In genomic region chr9:77488439-77489126, GRCh38 we compare ENCODE assay signal across 8 cellular contexts.
DNase-seq lines count a peak whose midpoint lies in the region; ATAC-seq and TF ChIP-seq lines count a peak whose summit lies in the region.

No MANE protein-coding gene starts in this region.

- no peaks in the 10 kb centered on the region for H3F3A ChIP-seq in smooth muscle cell (ENCODE audit: low read depth)

- WGBS in mammary epithelial cell (ENCODE audit: low coverage, missing lambda C conversion rate): 38% methylated on average over 1 of the region's 1 CpG
- 52% methylated on average over 1 of the region's 1 CpG for WGBS in smooth muscle cell (ENCODE audit: low lambda C conversion rate)

- peaks cover 2% of the 10 kb centered on the region for H3K9me3 Mint-ChIP-seq in activated T-cell treated with anti-CD3 and anti-CD28 coated beads, Interleukin-2, amount 50 U/mL, for 24 hours

- H3K27ac ChIP-seq in mammary epithelial cell (ENCODE audit: insufficient read depth, low read depth, low read length): no peak overlapping the region
- no peak overlapping the region for H3K27ac ChIP-seq in smooth muscle cell (ENCODE audit: low read depth)
- H3K27ac ChIP-seq in dorsolateral prefrontal cortex: no peak overlapping the region

- TF ChIP-seq CTCF in mammary epithelial cell (conservative IDR thresholded peaks at IDR 0.05 in 1 of 2, IDR thresholded peaks at IDR 0.05 in 1 of 2; ENCODE audit: extremely low read depth in 1 of 2, insufficient read depth in 1 of 2, low read depth in 1 of 2, low read length in 2 of 2) (peak; percentile 39 to 64), smooth muscle cell (IDR thresholded peaks at IDR 0.05; ENCODE audit: borderline replicate concordance, insufficient read depth, poor library complexity, severe bottlenecking) (peak; percentile 35), dorsolateral prefrontal cortex (IDR thresholded peaks at IDR 0.05 in 54 of 56, conservative IDR thresholded peaks at IDR 0.05 in 2 of 56; ENCODE audit: low read depth in 1 of 56, partially characterized antibody in 56 of 56) (peak in 13 of 56 donors; percentile 10 to 34 (median 18))

- no peaks in the 10 kb centered on the region for H3K36me3 Mint-ChIP-seq in activated T-cell treated with anti-CD3 and anti-CD28 coated beads, Interleukin-2, amount 50 U/mL, for 24 hours (ENCODE audit: low read depth)

- no peak overlapping the region for H2AFZ ChIP-seq in mammary epithelial cell (ENCODE audit: low read depth, low read length)
- no peak overlapping the region for H2AFZ ChIP-seq in smooth muscle cell (ENCODE audit: low read depth)

- in situ Hi-C loops in mammary epithelial cell (cut with MboI; ENCODE audit: low sequenced_read_pairs in 2 of 2): no loop called here

- DNase-seq in activated T-cell treated with anti-CD3 and anti-CD28 coated beads, Interleukin-2, amount 50 U/mL, for 24 hours: no peak
- no peak for DNase-seq in activated T-cell treated with anti-CD3 and anti-CD28 coated beads, Interleukin-2, amount 50 U/mL, for 1 hour
- DNase-seq in LHCN-M2 (ENCODE audit: low read depth) (peak; percentile 26), mammary epithelial cell (no peak), smooth muscle cell (lab: John Stamatoyannopoulos, UW; ENCODE audit: unreplicated experiment) (no peak), dorsolateral prefrontal cortex (no peak), mucosa of gallbladder (ENCODE audit: low spot score) (no peak)

- H3K27me3 ChIP-seq in mammary epithelial cell (ENCODE audit: insufficient read depth, low read length): no peaks in the 10 kb centered on the region
- H3K27me3 ChIP-seq in smooth muscle cell (ENCODE audit: low read depth): no peaks in the 10 kb centered on the region
- H3K27me3 ChIP-seq in dorsolateral prefrontal cortex: no peaks in the 10 kb centered on the region

- CTCF ChIA-PET in mammary epithelial cell (lab: Charles Lee; ENCODE audit: low non-redundant PET): interaction anchor here (0.6 kb wide), 1 partner anchor 33 kb away, joined by 3 read pairs; no protein-coding TSS in a partner anchor

- H4K20me1 ChIP-seq in mammary epithelial cell (ENCODE audit: insufficient read depth, low read length) (no peaks in the 10 kb centered on the region), smooth muscle cell (ENCODE audit: low read depth) (no peaks in the 10 kb centered on the region)

- H3K4me2 ChIP-seq in mammary epithelial cell (ENCODE audit: insufficient read depth, low read depth, low read length) (no peak overlapping the region), smooth muscle cell (no peak overlapping the region)

- H3K4me3 Mint-ChIP-seq in activated T-cell treated with anti-CD3 and anti-CD28 coated beads, Interleukin-2, amount 50 U/mL, for 24 hours: peak overlapping the region; percentile 73

- ATAC-seq in HG03095 (IDR thresholded peaks at IDR 0.05; ENCODE audit: unreplicated experiment): no peak

- H3K4me1 ChIP-seq in mammary epithelial cell (ENCODE audit: insufficient read depth, low read length) (no peaks in the 10 kb centered on the region), smooth muscle cell (ENCODE audit: low read depth) (no peaks in the 10 kb centered on the region)

- H3K9me3 ChIP-seq in mammary epithelial cell (replicated peaks; ENCODE audit: insufficient read depth, low read length) (no peaks in the 10 kb centered on the region), smooth muscle cell (replicated peaks; ENCODE audit: low read depth) (no peaks in the 10 kb centered on the region)

- peaks cover 20% of the 10 kb centered on the region for H3K4me1 Mint-ChIP-seq in activated T-cell treated with anti-CD3 and anti-CD28 coated beads, Interleukin-2, amount 50 U/mL, for 24 hours (ENCODE audit: low read depth)

- H3K27ac Mint-ChIP-seq in activated T-cell treated with anti-CD3 and anti-CD28 coated beads, Interleukin-2, amount 50 U/mL, for 24 hours: no peak overlapping the region

- H3K79me2 ChIP-seq in mammary epithelial cell (ENCODE audit: insufficient read depth, low read length) (no peaks in the 10 kb centered on the region), smooth muscle cell (ENCODE audit: low read depth) (no peaks in the 10 kb centered on the region)

- dilution Hi-C loops in mammary epithelial cell (cut with HindIII; ENCODE audit: low sequenced_read_pairs): no loop called here

- H3K4me3 ChIP-seq in mammary epithelial cell (replicated peaks in 1 of 3; ENCODE audit: insufficient read depth in 1 of 3, low read depth in 2 of 3, low read length in 3 of 3): no peak overlapping the region
- H3K4me3 ChIP-seq in smooth muscle cell: no peak overlapping the region
- H3K4me3 ChIP-seq in dorsolateral prefrontal cortex: no peak overlapping the region

- H3K27me3 Mint-ChIP-seq in activated T-cell treated with anti-CD3 and anti-CD28 coated beads, Interleukin-2, amount 50 U/mL, for 24 hours: peaks cover 16% of the 10 kb centered on the region

- BruUV-seq in mammary epithelial cell (replicated peaks; lab: Mats Ljungman, UMichigan): no TSS peak

- intact Hi-C loops in mammary epithelial cell (cut with micrococcal nuclease): loop anchor here (1.0 to 10.0 kb wide), 4 partner anchors 33 to 674 kb away; no protein-coding TSS in a partner anchor
- intact Hi-C loops in dorsolateral prefrontal cortex (cut with DNase I): no loop called here

- H3K9ac ChIP-seq in mammary epithelial cell (ENCODE audit: insufficient read depth, low read length) (no peak overlapping the region), smooth muscle cell (ENCODE audit: low read depth) (no peak overlapping the region)

- H3K36me3 ChIP-seq in mammary epithelial cell (ENCODE audit: insufficient read depth, low read length) (no peaks in the 10 kb centered on the region), smooth muscle cell (ENCODE audit: low read depth) (peaks cover 2% of the 10 kb centered on the region)
